8 cellular contexts compared by ENCODE assay signal in genomic region chr12:69240625-69240984, GRCh38. TPM values are rescaled to one million over a fixed set of nuclear protein-coding genes. Genes with fewer than 3 reads are reported as not detected.
DNase-seq lines count a peak whose midpoint lies in the region; ATAC-seq, FAIRE-seq and TF ChIP-seq lines count a peak whose summit lies in the region.

No MANE protein-coding gene starts in this region.

- H3K4me1 ChIP-seq in A673 (ENCODE audit: insufficient read depth, low read length, poor library complexity, severe bottlenecking): peaks cover 29% of the 10 kb centered on the region

- no peaks in the 10 kb centered on the region for H3K36me3 Mint-ChIP-seq in T-cell
- peaks cover 41% of the 10 kb centered on the region for H3K36me3 Mint-ChIP-seq in nephron progenitor cell (ENCODE audit: low read depth)

- H3K27ac Mint-ChIP-seq in T-cell: peak overlapping the region; percentile 96 to 98
- H3K27ac Mint-ChIP-seq in nephron progenitor cell: peak overlapping the region; percentile 99

- TF ChIP-seq CTCF in A673 (conservative IDR thresholded peaks at IDR 0.05; ENCODE audit: low read depth, low read length) (no peak), nephron progenitor cell (IDR thresholded peaks at IDR 0.05) (no peak)

- peak overlapping the region; percentile 96 for H3K27ac ChIP-seq in A673 (ENCODE audit: low read depth, low read length, poor library complexity, severe bottlenecking)

- no peaks in the 10 kb centered on the region for H3K27me3 Mint-ChIP-seq in T-cell
- no peaks in the 10 kb centered on the region for H3K27me3 Mint-ChIP-seq in nephron progenitor cell (ENCODE audit: low read depth, poor library complexity)

- H3K4me1 Mint-ChIP-seq in T-cell (peaks cover 58 to 65% (median 62%) of the 10 kb centered on the region in 3 donors), nephron progenitor cell (peaks cover 38% of the 10 kb centered on the region)

- BruUV-seq in A673 (replicated peaks; lab: Mats Ljungman, UMichigan): no TSS peak

- CTCF ChIA-PET in A673 (lab: Charles Lee): no interaction called here
- CTCF ChIA-PET in T-cell (lab: Charles Lee): interaction anchor here (0.5 to 5.8 kb wide), 2 partner anchors 13 to 84 kb away, joined by 8 to 57 read pairs; no protein-coding TSS in a partner anchor

- H3K9me3 Mint-ChIP-seq in T-cell (no peaks in the 10 kb centered on the region), nephron progenitor cell (peaks cover 12% of the 10 kb centered on the region)

- peak overlapping the region; percentile 95 for H3K4me3 ChIP-seq in A673 (ENCODE audit: low read depth, low read length, poor library complexity, severe bottlenecking)

- ATAC-seq in T-cell (replicated peaks in 1 of 4) (peak in 1 of 4 experiments; percentile 9), GM19035 (IDR thresholded peaks at IDR 0.05; ENCODE audit: unreplicated experiment) (no peak)

- H3K9me3 ChIP-seq in A673 (ENCODE audit: low read depth, low read length, poor library complexity, severe bottlenecking): no peaks in the 10 kb centered on the region

- DNase-seq in A673 (ENCODE audit: low spot score) (no peak), GM19239 (ENCODE audit: insufficient read length, low spot score) (peak; percentile 8), T-cell (peak in 28 of 34 experiments; percentile 4 to 42 (median 18)), nephron progenitor cell (no peak), NCI-H446 treated with DMSO at 0.1 percent for 48 hours (lab: John Stamatoyannopoulos, UW) (no peak), foreskin melanocyte (no peak)
- DNase-seq in effector CD8-positive, alpha-beta T cell (lab: John Stamatoyannopoulos, UW): peak; percentile 25

- intact Hi-C loops in A673 (cut with micrococcal nuclease; ENCODE audit: unreplicated experiment): no loop called here

- peaks cover 3% of the 10 kb centered on the region for H3K36me3 ChIP-seq in A673 (ENCODE audit: insufficient read depth, low read length, poor library complexity, severe bottlenecking)

- POLR2A ChIA-PET in A673 (lab: Charles Lee; ENCODE audit: low non-redundant PET) (no interaction called here), T-cell (lab: Charles Lee) (interaction anchor here (0.6 to 1.0 kb wide), 5 partner anchors 14 to 85 kb away, joined by 3 to 6 read pairs (median 4); no protein-coding TSS in a partner anchor)

- FAIRE-seq in GM19239 (lab: Jason Lieb, UNC): no peak

- no peaks in the 10 kb centered on the region for H3K27me3 ChIP-seq in A673 (replicated peaks; ENCODE audit: insufficient read depth, low read depth, low read length, poor library complexity)

- H3K4me3 Mint-ChIP-seq in T-cell (peak overlapping the region; percentile 97), nephron progenitor cell (peak overlapping the region; percentile 98)

RNA-seq across cellular contexts. Expression of gene CPSF6, which starts 1.2 kb away (rescaled TPM):
- total RNA-seq in A673 (2021) (166 and 167 TPM in 2 replicates), T-cell (100 to 1,000 TPM in 1 of 5 donors, 10 to 100 TPM in 4; 84.3 to 111 (median 86.7) TPM)

Comparison
In these comparisons a context has a peak if more than half of its experiments do, and no peak if none do; other contexts are left out.
1. DNase-seq: peak in GM19239 (single experiment), T-cell (28 of 34) and effector CD8-positive, alpha-beta T cell (single experiment); none in A673 (single experiment), nephron progenitor cell (single experiment), NCI-H446 treated with DMSO at 0.1 percent for 48 hours (single experiment) and foreskin melanocyte (single experiment).